In the genomic region with DNA sequence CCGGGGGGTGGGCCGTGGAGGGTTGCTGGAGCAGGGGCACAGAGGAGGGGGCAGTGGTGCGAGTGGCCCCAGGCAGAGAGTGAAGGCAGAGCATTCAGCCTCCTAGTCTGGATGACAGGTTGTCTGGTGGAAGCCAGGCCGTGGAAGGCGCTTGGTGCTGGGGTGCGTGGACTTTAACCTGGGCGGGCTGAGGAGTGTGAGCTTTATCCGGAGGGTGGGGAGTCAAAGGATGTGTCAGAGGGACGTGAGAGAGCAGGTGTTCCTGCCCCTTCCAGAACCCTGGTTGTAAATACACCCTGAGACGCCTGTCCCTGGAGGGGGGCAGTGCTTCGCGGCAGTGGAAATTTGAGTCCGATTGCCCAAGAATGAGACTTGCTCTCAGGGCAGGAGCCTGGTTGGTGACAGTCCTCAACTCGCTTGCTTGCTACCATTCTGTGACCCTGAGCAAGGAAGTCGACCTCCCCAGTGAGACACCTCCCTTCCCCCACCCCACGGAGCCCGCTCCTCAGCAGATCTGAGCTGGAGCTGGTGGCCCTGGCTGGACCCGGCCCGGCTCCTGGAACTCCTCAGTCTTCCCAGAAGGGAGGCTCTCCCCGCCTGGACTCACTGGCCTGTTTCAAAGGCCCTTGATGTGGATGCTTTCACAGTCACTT, we compare ENCODE assay signal across 10 cellular contexts. TPM values are rescaled to one million over a fixed set of nuclear protein-coding genes. Genes with fewer than 3 reads are reported as not detected.
DNase-seq lines count a peak whose midpoint lies in the region; ATAC-seq and TF ChIP-seq lines count a peak whose summit lies in the region.
"Had no signal": no experiment of that assay in that cellular context is flagged by ENCODE, and none has a peak within 500 bp of the region (broad histone marks: within the 10 kb centered on the region; RNA-seq: fewer than 3 reads in every experiment).

No MANE protein-coding gene starts in this region.

- H3K36me3 ChIP-seq in right lobe of liver (no peaks in the 10 kb centered on the region), gastroesophageal sphincter (peaks cover 0 to 9% of the 10 kb centered on the region in 2 donors)

- peaks cover 22% of the 10 kb centered on the region for H3K36me3 Mint-ChIP-seq in stimulated activated naive CD8-positive, alpha-beta T cell treated with anti-CD3 and anti-CD28 coated beads, Interleukin-15, Interleukin-2, amounts not matched to agents 100 ng/mL and 50 ng/mL, for 24 hours (ENCODE audit: low read depth)
- H3K36me3 Mint-ChIP-seq in activated B cell treated with CpG ODN at 0.5 μM for 24 hours (ENCODE audit: low read depth), result peaks cover 23% of the 10 kb centered on the region

- H3K27me3 ChIP-seq in right lobe of liver, result no peaks in the 10 kb centered on the region
- H3K27me3 ChIP-seq in gastroesophageal sphincter, result no peaks in the 10 kb centered on the region

- 49% methylated on average over 5 of the region's 20 CpGs for WGBS in right lobe of liver (ENCODE audit: insufficient coverage, low coverage, low lambda C conversion rate, missing lambda C conversion rate)
- 80% methylated on average over 7 of the region's 20 CpGs; no CpG with 5 or more reads in 1 of the 2 donors for WGBS in gastroesophageal sphincter (ENCODE audit: low coverage in 1 of 2), 2 donors

- TF ChIP-seq POLR2A in right lobe of liver (IDR thresholded peaks at IDR 0.05) (peak; percentile 18), gastroesophageal sphincter (IDR thresholded peaks at IDR 0.05) (no peak)

- H3K27ac Mint-ChIP-seq in stimulated activated naive CD8-positive, alpha-beta T cell treated with anti-CD3 and anti-CD28 coated beads, Interleukin-15, Interleukin-2, amounts not matched to agents 100 ng/mL and 50 ng/mL, for 24 hours, result peak overlapping the region; percentile 90
- H3K27ac Mint-ChIP-seq in activated B cell treated with CpG ODN at 0.5 μM for 24 hours, result peak overlapping the region; percentile 97

- DNase-seq in stimulated activated naive CD8-positive, alpha-beta T cell treated with anti-CD3 and anti-CD28 coated beads, Interleukin-15, Interleukin-2, amounts not matched to agents 100 U/mL and 50 U/mL, for 24 hours, result no peak
- DNase-seq in activated B cell treated with CpG ODN at 0.5 μM for 24 hours (no peak), right lobe of liver (peak in 2 of 3 donors; percentile 66 to 69)
- no peak for DNase-seq in central memory CD4-positive, alpha-beta T cell
- DNase-seq: KBM-7 had no signal

- TF ChIP-seq CTCF in activated B cell treated with CpG ODN at 0.5 μM for 24 hours (IDR thresholded peaks at IDR 0.05) (no peak), right lobe of liver (IDR thresholded peaks at IDR 0.05) (no peak), gastroesophageal sphincter (IDR thresholded peaks at IDR 0.05) (no peak)

- H3K27me3 Mint-ChIP-seq in stimulated activated naive CD8-positive, alpha-beta T cell treated with anti-CD3 and anti-CD28 coated beads, Interleukin-15, Interleukin-2, amounts not matched to agents 100 ng/mL and 50 ng/mL, for 24 hours, result no peaks in the 10 kb centered on the region
- no peaks in the 10 kb centered on the region for H3K27me3 Mint-ChIP-seq in activated B cell treated with CpG ODN at 0.5 μM for 24 hours

- H3K4me1 ChIP-seq in right lobe of liver (peaks cover 0 to 31% (median 9%) of the 10 kb centered on the region in 4 donors), gastroesophageal sphincter (peaks cover 0 to 82% (median 46%) of the 10 kb centered on the region in 3 donors)

- H3K4me1 Mint-ChIP-seq in stimulated activated naive CD8-positive, alpha-beta T cell treated with anti-CD3 and anti-CD28 coated beads, Interleukin-15, Interleukin-2, amounts not matched to agents 100 ng/mL and 50 ng/mL, for 24 hours (ENCODE audit: low read depth), result peaks cover 73% of the 10 kb centered on the region
- H3K4me1 Mint-ChIP-seq in activated B cell treated with CpG ODN at 0.5 μM for 24 hours, result peaks cover 76% of the 10 kb centered on the region

- H3K9me3 ChIP-seq in right lobe of liver (no peaks in the 10 kb centered on the region), gastroesophageal sphincter (no peaks in the 10 kb centered on the region)

- ATAC-seq in stimulated activated naive CD8-positive, alpha-beta T cell treated with anti-CD3 and anti-CD28 coated beads, Interleukin-15, Interleukin-2, amounts not matched to agents 100 U/mL and 50 U/mL, for 24 hours, result no peak
- ATAC-seq in activated B cell treated with CpG ODN at 0.5 μM for 24 hours (ENCODE audit: low read depth) (no peak), right lobe of liver (peak; percentile 57 to 78 (median 66)), esophagus mucosa (no peak), gastroesophageal sphincter (no peak), GM19452 (IDR thresholded peaks at IDR 0.05; ENCODE audit: unreplicated experiment) (no peak)

- H3K9me3 Mint-ChIP-seq in stimulated activated naive CD8-positive, alpha-beta T cell treated with anti-CD3 and anti-CD28 coated beads, Interleukin-15, Interleukin-2, amounts not matched to agents 100 ng/mL and 50 ng/mL, for 24 hours, result peaks cover 2% of the 10 kb centered on the region
- H3K9me3 Mint-ChIP-seq in activated B cell treated with CpG ODN at 0.5 μM for 24 hours, result no peaks in the 10 kb centered on the region

- CTCF ChIA-PET in activated B cell treated with CpG ODN at 0.5 μM for 24 hours (lab: Charles Lee), result interaction anchor here (0.7 kb wide), 1 partner anchor 97 kb away, joined by 3 read pairs; a partner anchor contains a TSS

- H3K27ac ChIP-seq in right lobe of liver (peak overlapping the region in 1 of 3 donors; percentile 21), gastroesophageal sphincter (peak overlapping the region in 1 of 4 donors; percentile 13)

- TF ChIP-seq EP300 in gastroesophageal sphincter (IDR thresholded peaks at IDR 0.05), result no peak

- intact Hi-C loops in activated B cell treated with CpG ODN at 0.5 μM for 24 hours (cut with micrococcal nuclease) (loop anchor here (5.0 kb wide), 1 partner anchor 292 kb away; no protein-coding TSS in a partner anchor), right lobe of liver (cut with DNase I) (loop anchor here in 1 of 2 donors (10.0 kb wide), 1 partner anchor 54 kb away; no protein-coding TSS in a partner anchor)

- H3K4me3 ChIP-seq in right lobe of liver (no peak overlapping the region), gastroesophageal sphincter (no peak overlapping the region)

- POLR2A ChIA-PET in activated B cell treated with CpG ODN at 0.5 μM for 24 hours (lab: Charles Lee), result interaction anchor here (2.0 to 2.2 kb wide), 2 partner anchors 58 to 61 kb away, joined by 7 to 12 read pairs; no protein-coding TSS in a partner anchor

- peak overlapping the region; percentile 5 for H3K4me3 Mint-ChIP-seq in stimulated activated naive CD8-positive, alpha-beta T cell treated with anti-CD3 and anti-CD28 coated beads, Interleukin-15, Interleukin-2, amounts not matched to agents 100 ng/mL and 50 ng/mL, for 24 hours
- H3K4me3 Mint-ChIP-seq in activated B cell treated with CpG ODN at 0.5 μM for 24 hours, result peak overlapping the region; percentile 41

RNA-seq across cellular contexts. Expression of a gene that starts 2.3 kb away (rescaled TPM):
- total RNA-seq in activated B cell treated with CpG ODN at 0.5 μM for 24 hours (112 and 142 TPM in 2 replicates), right lobe of liver (10 to 100 TPM; 11.8 to 39.8 (median 26.5) TPM), esophagus mucosa (18.8 TPM), gastroesophageal sphincter (10 to 100 TPM; 18.5 to 32.7 (median 30.9) TPM)

RNA-seq across cellular contexts. Expression of a gene that starts 2.4 kb away (rescaled TPM):
- total RNA-seq in activated B cell treated with CpG ODN at 0.5 μM for 24 hours, result 149 and 152 TPM in 2 replicates
- total RNA-seq in right lobe of liver, result 10 to 100 TPM; 22.4 to 64.2 (median 28.2) TPM
- 98.9 TPM for total RNA-seq in esophagus mucosa
- total RNA-seq in gastroesophageal sphincter, result 10 to 100 TPM; 52.3 to 86.1 (median 77.7) TPM

RNA-seq across cellular contexts. Expression of a gene that starts 22.8 kb away (rescaled TPM):
- total RNA-seq in activated B cell treated with CpG ODN at 0.5 μM for 24 hours (0.88 and 1.4 TPM in 2 replicates), right lobe of liver (not detected), esophagus mucosa (not detected), gastroesophageal sphincter (not detected)

RNA-seq across cellular contexts. Expression of a gene that starts 29.3 kb away (rescaled TPM):
- total RNA-seq in activated B cell treated with CpG ODN at 0.5 μM for 24 hours (not detected in 2 replicates), right lobe of liver (1 to 10 TPM in 3 of 6 experiments, under 1 TPM in 3; 0.12 to 6.7 (median 2.9) TPM), esophagus mucosa (not detected), gastroesophageal sphincter (under 1 TPM in 1 of 4 donors, not detected in 3; 0.54 TPM)
- total RNA-seq: T-helper 1 cell treated with Interleukin-12 subunit alpha and Interleukin-12 subunit beta and Interleukin-4 antibody, amounts not matched to agents 30 ng/mL and 1 ng/mL, for 36 hours had no signal

RNA-seq across cellular contexts. Expression of a gene that starts 48.8 kb away (rescaled TPM):
- total RNA-seq in activated B cell treated with CpG ODN at 0.5 μM for 24 hours (0.09 TPM in 1 of 2 replicates, not detected in the other), right lobe of liver (under 1 TPM; 0.07 to 0.49 (median 0.36) TPM), esophagus mucosa (0.08 TPM), gastroesophageal sphincter (1 to 10 TPM in 1 of 4 donors, under 1 TPM in 2, not detected in 1; 0.16 to 1.3 (median 0.27) TPM)

Comparison
In these comparisons a context has a peak if more than half of its experiments do, and no peak if none do; other contexts are left out.
1. ATAC-seq: peak in right lobe of liver (4 of 4); none in stimulated activated naive CD8-positive, alpha-beta T cell treated with anti-CD3 and anti-CD28 coated beads, Interleukin-15, Interleukin-2, amounts not matched to agents 100 U/mL and 50 U/mL, for 24 hours (single experiment), activated B cell treated with CpG ODN at 0.5 μM for 24 hours (single experiment), esophagus mucosa (single experiment), gastroesophageal sphincter (single experiment) and GM19452 (single experiment).
2. DNase-seq: peak in right lobe of liver (2 of 3); none in stimulated activated naive CD8-positive, alpha-beta T cell treated with anti-CD3 and anti-CD28 coated beads, Interleukin-15, Interleukin-2, amounts not matched to agents 100 U/mL and 50 U/mL, for 24 hours (single experiment), activated B cell treated with CpG ODN at 0.5 μM for 24 hours (single experiment) and central memory CD4-positive, alpha-beta T cell (single experiment).